ENCODE assay signal across 8 cellular contexts in genomic region chr3:27632431-27633223, GRCh38.
A peak's percentile ranks its signal among the peaks of the same experiment; 100 is the strongest.
DNase-seq lines count a peak whose midpoint lies in the region; ATAC-seq, FAIRE-seq and TF ChIP-seq lines count a peak whose summit lies in the region.

No MANE protein-coding gene starts in this region.

- no peak overlapping the region for H3K4me3 ChIP-seq in body of pancreas

- H3K9me3 ChIP-seq in T-helper 17 cell (ENCODE audit: control insufficient read depth, low read length, poor library complexity, severe bottlenecking) (no peaks in the 10 kb centered on the region), body of pancreas (no peaks in the 10 kb centered on the region)

- H3K36me3 Mint-ChIP-seq in T-helper 17 cell (ENCODE audit: low read depth) (peaks cover 6% of the 10 kb centered on the region), immature natural killer cell (peaks cover 0 to 6% (median 4%) of the 10 kb centered on the region in 3 donors)

- H3K36me3 ChIP-seq in body of pancreas (replicated peaks in 1 of 2; ENCODE audit: insufficient read depth in 1 of 2, low read depth in 2 of 2) = no peaks in the 10 kb centered on the region

- TF ChIP-seq CTCF in D721Med (IDR thresholded peaks at IDR 0.05; ENCODE audit: insufficient read depth, missing control alignments) (no peak), body of pancreas (IDR thresholded peaks at IDR 0.05) (no peak)

- peak overlapping the region in 2 of 4 donors; percentile 19 to 58 for H3K27ac ChIP-seq in body of pancreas

- peak in 1 of 3 donors; percentile 14 for TF ChIP-seq POLR2A in body of pancreas (IDR thresholded peaks at IDR 0.05)

- H3K4me1 ChIP-seq in body of pancreas = no peaks in the 10 kb centered on the region

- H3K27ac Mint-ChIP-seq in T-helper 17 cell = peak overlapping the region; percentile 99
- H3K27ac Mint-ChIP-seq in immature natural killer cell = peak overlapping the region; percentile 87 to 97 (median 95)

- H3K4me1 Mint-ChIP-seq in T-helper 17 cell = peaks cover 13% of the 10 kb centered on the region
- H3K4me1 Mint-ChIP-seq in immature natural killer cell = peaks cover 24 to 34% of the 10 kb centered on the region in 2 donors

- peaks cover 0 to 2% (median 0%) of the 10 kb centered on the region in 6 donors for H3K9me3 Mint-ChIP-seq in immature natural killer cell

- DNase-seq in D721Med (ENCODE audit: insufficient read length, low spot score) (peak; percentile 30), HK-2 (ENCODE audit: unreplicated experiment) (peak; percentile 61), T-helper 17 cell (peak; percentile 29 to 35 (median 30)), body of pancreas (peak; percentile 23 to 47 (median 38)), immature natural killer cell (peak; percentile 55 to 67 (median 63)), KG1 (lab: John Stamatoyannopoulos, UW) (no peak)
- peak; percentile 38 for DNase-seq in stimulated activated CD4-positive, alpha-beta T cell treated with anti-CD3 and anti-CD28 coated beads, Interleukin-12 subunit alpha, Interleukin-12 subunit beta, amount 100 ng/mL, for 4 hours

- no peak for FAIRE-seq in D721Med (lab: Jason Lieb, UNC)

- WGBS in body of pancreas, 2 donors = 23 to 45% methylated on average over 20 to 58 of the region's 66 CpGs

- H3K4me3 Mint-ChIP-seq in T-helper 17 cell (peak overlapping the region; percentile 100), immature natural killer cell (peak overlapping the region; percentile 90 to 98 (median 91))

- ATAC-seq in GM21367 (IDR thresholded peaks at IDR 0.05; ENCODE audit: unreplicated experiment) = peak; percentile 95
- ATAC-seq in T-helper 17 cell = peak; percentile 90
- ATAC-seq in body of pancreas = peak; percentile 66

- H3K27me3 Mint-ChIP-seq in T-helper 17 cell (no peaks in the 10 kb centered on the region), immature natural killer cell (ENCODE audit: low read depth in 3 of 3) (peaks cover 3 to 15% (median 9%) of the 10 kb centered on the region in 3 donors)

- no peaks in the 10 kb centered on the region for H3K27me3 ChIP-seq in body of pancreas

- intact Hi-C loops in body of pancreas (cut with DNase I) = no loop called here
